19 cellular contexts compared by ENCODE assay signal in the genomic region with DNA sequence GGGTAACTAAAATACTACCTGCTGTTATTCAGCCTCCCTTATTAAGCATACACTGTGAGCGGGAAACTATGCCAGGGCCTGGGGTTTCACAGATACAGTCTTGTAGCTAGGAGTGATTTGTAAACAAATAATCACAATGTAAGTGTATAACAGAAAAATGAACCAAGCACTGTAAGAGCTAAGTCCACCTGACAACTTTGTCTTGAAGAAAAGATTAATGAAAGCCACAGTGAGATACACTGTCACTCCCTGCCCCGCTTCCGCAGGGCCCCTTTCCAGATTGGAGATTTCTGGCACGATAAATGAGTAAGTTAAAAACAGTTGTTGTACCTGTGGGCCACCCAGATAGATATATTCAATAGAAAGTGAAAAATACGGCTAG. TPM values are rescaled to one million over a fixed set of nuclear protein-coding genes. Genes with fewer than 3 reads are reported as not detected.
DNase-seq lines count a peak whose midpoint lies in the region; ATAC-seq and TF ChIP-seq lines count a peak whose summit lies in the region.
"Had no signal": no experiment of that assay in that cellular context is flagged by ENCODE, and none has a peak within 500 bp of the region (broad histone marks: within the 10 kb centered on the region; RNA-seq: fewer than 3 reads in every experiment).

No MANE protein-coding gene starts in this region.

- H3K9me3 ChIP-seq in CD4-positive, CD25-positive, alpha-beta regulatory T cell (ENCODE audit: control insufficient read depth in 2 of 2, low read length in 2 of 2): no peaks in the 10 kb centered on the region
- H3K9me3 ChIP-seq in HUES64 (ENCODE audit: insufficient read depth, low read depth, low read length): no peaks in the 10 kb centered on the region
- H3K9me3 ChIP-seq: sigmoid colon had no signal

- H3K4me1 Mint-ChIP-seq in CD4-positive, CD25-positive, alpha-beta regulatory T cell: peaks cover 37 to 74% (median 57%) of the 10 kb centered on the region in 4 donors
- peaks cover 55% of the 10 kb centered on the region for H3K4me1 Mint-ChIP-seq in activated T-helper 17 cell treated with anti-CD3 and anti-CD28 coated beads, Interleukin-2, amount 50 U/mL, for 72 hours
- peaks cover 14 to 24% of the 10 kb centered on the region in 2 donors for H3K4me1 Mint-ChIP-seq in immature natural killer cell

- peak in 1 of 2 donors; percentile 8 for ATAC-seq in CD4-positive, CD25-positive, alpha-beta regulatory T cell (ENCODE audit: low read depth in 2 of 2)
- no peak for ATAC-seq in activated T-helper 17 cell treated with anti-CD3 and anti-CD28 coated beads, Interleukin-2, amount 50 U/mL, for 72 hours (replicated peaks)
- ATAC-seq in GM21825 (IDR thresholded peaks at IDR 0.05; ENCODE audit: unreplicated experiment) (no peak), HG03354 (IDR thresholded peaks at IDR 0.05; ENCODE audit: poor library complexity, severe bottlenecking, unreplicated experiment) (no peak)

- no peaks in the 10 kb centered on the region for H3K27me3 ChIP-seq in CD4-positive, CD25-positive, alpha-beta regulatory T cell (ENCODE audit: control insufficient read depth, insufficient read depth, low read length)
- peaks cover 7% of the 10 kb centered on the region; the same call in 1 of the 2 replicates for H3K27me3 ChIP-seq in HUES64 (ENCODE audit: insufficient read depth, low read length)
- H3K27me3 ChIP-seq: sigmoid colon had no signal

- H3K4me3 Mint-ChIP-seq in CD4-positive, CD25-positive, alpha-beta regulatory T cell: peak overlapping the region; percentile 88 to 99 (median 92)
- peak overlapping the region; percentile 97 for H3K4me3 Mint-ChIP-seq in activated T-helper 17 cell treated with anti-CD3 and anti-CD28 coated beads, Interleukin-2, amount 50 U/mL, for 72 hours
- peak overlapping the region in 3 of 5 donors; percentile 2 to 36 (median 30) for H3K4me3 Mint-ChIP-seq in immature natural killer cell

- no peak overlapping the region for H3K9ac ChIP-seq in HUES64 (ENCODE audit: low read depth, low read length)

- peaks cover 72% of the 10 kb centered on the region for H3K4me1 ChIP-seq in CD4-positive, CD25-positive, alpha-beta regulatory T cell (ENCODE audit: control insufficient read depth, insufficient read depth, low read length, poor library complexity, severe bottlenecking)
- H3K4me1 ChIP-seq in HUES64 (ENCODE audit: insufficient read depth, low read length): peaks cover 34% of the 10 kb centered on the region

- peak overlapping the region; percentile 97 for H3K27ac ChIP-seq in CD4-positive, CD25-positive, alpha-beta regulatory T cell (ENCODE audit: insufficient read depth, low read length, poor library complexity, severe bottlenecking)
- H3K27ac ChIP-seq in HUES64 (ENCODE audit: low read depth, low read length) (peak overlapping the region; percentile 24; the same call in 1 of the 2 replicates), coronary artery (no peak overlapping the region)
- H3K27ac ChIP-seq: epithelial cell of prostate, sigmoid colon had no signal

- H3K27ac Mint-ChIP-seq in CD4-positive, CD25-positive, alpha-beta regulatory T cell: peak overlapping the region; percentile 92 to 100 (median 98)
- H3K27ac Mint-ChIP-seq in activated T-helper 17 cell treated with anti-CD3 and anti-CD28 coated beads, Interleukin-2, amount 50 U/mL, for 72 hours: peak overlapping the region; percentile 91
- H3K27ac Mint-ChIP-seq in immature natural killer cell: peak overlapping the region in 2 of 6 donors; percentile 62 to 80

- peak overlapping the region; percentile 95 for H3K4me3 ChIP-seq in CD4-positive, CD25-positive, alpha-beta regulatory T cell (ENCODE audit: low read depth, low read length)
- H3K4me3 ChIP-seq in HUES64 (ENCODE audit: low read length) (no peak overlapping the region), coronary artery (no peak overlapping the region)
- H3K4me3 ChIP-seq: sigmoid colon had no signal

- DNase-seq in CD4-positive, CD25-positive, alpha-beta regulatory T cell: peak; percentile 31 to 59 (median 37)
- no peak for DNase-seq in immature natural killer cell
- DNase-seq in coronary artery (ENCODE audit: low spot score): no peak
- no peak for DNase-seq in DMS153 treated with DMSO at 0.1 percent for 48 hours (lab: John Stamatoyannopoulos, UW; ENCODE audit: unreplicated experiment)
- DNase-seq: activated CD4-positive, alpha-beta T cell treated with anti-CD3 and anti-CD28 coated beads for 48 hours; cerebellar nuclear complex; mesenchymal stem cell; MV-4-11; NCI-H2107; nucleus accumbens; sigmoid colon; SW 1271 had no signal

- TF ChIP-seq CTCF in coronary artery (IDR thresholded peaks at IDR 0.05): no peak

- peaks cover 18% of the 10 kb centered on the region for H3K36me3 ChIP-seq in CD4-positive, CD25-positive, alpha-beta regulatory T cell (ENCODE audit: control insufficient read depth, insufficient read depth, low read length)
- no peaks in the 10 kb centered on the region for H3K36me3 ChIP-seq in HUES64 (ENCODE audit: insufficient read depth, low read length)
- H3K36me3 ChIP-seq: sigmoid colon had no signal

- H3K36me3 Mint-ChIP-seq in CD4-positive, CD25-positive, alpha-beta regulatory T cell: peaks cover 54% of the 10 kb centered on the region
- H3K36me3 Mint-ChIP-seq in activated T-helper 17 cell treated with anti-CD3 and anti-CD28 coated beads, Interleukin-2, amount 50 U/mL, for 72 hours (ENCODE audit: low read depth): peaks cover 70% of the 10 kb centered on the region
- H3K36me3 Mint-ChIP-seq in immature natural killer cell: no peaks in the 10 kb centered on the region

- H3K9me3 Mint-ChIP-seq in CD4-positive, CD25-positive, alpha-beta regulatory T cell: peaks cover 0 to 2% (median 0%) of the 10 kb centered on the region in 7 donors
- H3K9me3 Mint-ChIP-seq in activated T-helper 17 cell treated with anti-CD3 and anti-CD28 coated beads, Interleukin-2, amount 50 U/mL, for 72 hours: no peaks in the 10 kb centered on the region
- H3K9me3 Mint-ChIP-seq in immature natural killer cell: no peaks in the 10 kb centered on the region

- peaks cover under 1% of the 10 kb centered on the region for H3K27me3 Mint-ChIP-seq in CD4-positive, CD25-positive, alpha-beta regulatory T cell
- no peaks in the 10 kb centered on the region for H3K27me3 Mint-ChIP-seq in activated T-helper 17 cell treated with anti-CD3 and anti-CD28 coated beads, Interleukin-2, amount 50 U/mL, for 72 hours
- peaks cover 16 to 34% (median 27%) of the 10 kb centered on the region in 3 donors for H3K27me3 Mint-ChIP-seq in immature natural killer cell (ENCODE audit: low read depth in 3 of 3)

- WGBS in HUES64: 92% methylated on average over 4 of the region's 5 CpGs

RNA-seq across cellular contexts. Expression of a gene that starts 4.8 kb away (rescaled TPM):
- 172 TPM for total RNA-seq in CD4-positive, CD25-positive, alpha-beta regulatory T cell
- polyA plus RNA-seq in CD4-positive, CD25-positive, alpha-beta regulatory T cell: 100 to 1,000 TPM; 126 to 146 (median 133) TPM
- polyA plus RNA-seq in HUES64 (2013, experiment 1 of 2): 6.5 TPM
- polyA plus RNA-seq in HUES64 (2013, experiment 2 of 2): 6.8 TPM
- 10 to 100 TPM; 38.6 to 54.6 TPM for total RNA-seq in activated T-helper 17 cell treated with anti-CD3 and anti-CD28 coated beads, Interleukin-2, amount 50 U/mL, for 72 hours
- 1 to 10 TPM; 4.0 to 8.5 (median 4.8) TPM for polyA plus RNA-seq in immature natural killer cell

RNA-seq across cellular contexts. Expression of a gene that starts 48.5 kb away (rescaled TPM):
- total RNA-seq in CD4-positive, CD25-positive, alpha-beta regulatory T cell: not detected
- under 1 TPM in 1 of 4 donors, not detected in 3; 0.34 TPM for polyA plus RNA-seq in CD4-positive, CD25-positive, alpha-beta regulatory T cell
- 0.05 TPM for polyA plus RNA-seq in HUES64 (2013, experiment 1 of 2)
- polyA plus RNA-seq in HUES64 (2013, experiment 2 of 2): 0.13 TPM
- not detected for total RNA-seq in activated T-helper 17 cell treated with anti-CD3 and anti-CD28 coated beads, Interleukin-2, amount 50 U/mL, for 72 hours
- not detected for polyA plus RNA-seq in immature natural killer cell
- total RNA-seq: glomerular endothelial cell, RPMI7951, sigmoid colon had no signal

Comparison
In these comparisons a context has a peak if more than half of its experiments do, and no peak if none do; other contexts are left out.
1. DNase-seq: peak in CD4-positive, CD25-positive, alpha-beta regulatory T cell (3 of 3); none in immature natural killer cell (0 of 3), coronary artery (single experiment) and DMS153 treated with DMSO at 0.1 percent for 48 hours (single experiment).
2. H3K27ac ChIP-seq: peak in CD4-positive, CD25-positive, alpha-beta regulatory T cell (single experiment) and HUES64 (single experiment); none in coronary artery (0 of 2).
3. H3K4me3 Mint-ChIP-seq: peak in every context shown above with its lines; median percentile 97 in activated T-helper 17 cell treated with anti-CD3 and anti-CD28 coated beads, Interleukin-2, amount 50 U/mL, for 72 hours; 92 in CD4-positive, CD25-positive, alpha-beta regulatory T cell; 30 in immature natural killer cell.